In the genomic region with DNA sequence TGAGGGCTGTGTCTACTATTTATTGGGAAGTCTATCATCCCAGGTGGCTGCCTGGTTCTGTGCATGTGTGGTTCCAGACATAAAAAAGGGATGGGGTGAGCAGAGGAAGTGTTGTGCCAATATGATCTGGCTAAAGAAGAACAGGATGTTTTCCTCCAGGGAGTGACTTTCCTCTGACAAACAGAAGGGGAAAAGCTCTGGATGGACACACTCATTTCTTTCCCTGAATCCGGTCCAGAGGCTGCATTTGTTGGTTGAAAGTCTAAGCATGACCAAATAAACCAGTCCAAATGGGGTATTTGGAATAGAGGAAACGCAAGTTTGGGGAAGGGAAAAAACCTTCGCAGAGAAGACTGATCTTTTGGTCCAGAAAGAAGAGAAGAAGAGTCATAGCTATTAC, we compare ENCODE assay signal across 31 cellular contexts. TPM values are rescaled to one million over a fixed set of nuclear protein-coding genes. Genes with fewer than 3 reads are reported as not detected.
"Had no signal": no experiment of that assay in that cellular context is flagged by ENCODE, and none has a peak within 500 bp of the region (broad histone marks: within the 10 kb centered on the region; RNA-seq: fewer than 3 reads in every experiment).

No MANE protein-coding gene starts in this region.

- H3K9ac ChIP-seq: parathyroid adenoma had no signal

- H3K27ac ChIP-seq: neutrophil, ovary, psoas muscle, skin epidermis, spleen, suprapubic skin, thoracic aorta, thyroid gland, tibial nerve, upper lobe of left lung, vagina had no signal

- H3K4me1 ChIP-seq: psoas muscle, spleen, suprapubic skin, thyroid gland, upper lobe of left lung, vagina had no signal

- H3K27me3 ChIP-seq: neutrophil, ovary, suprapubic skin, thyroid gland, tibial nerve, upper lobe of left lung, vagina had no signal

- H3K4me3 ChIP-seq: ovary, psoas muscle, skin epidermis, smooth muscle cell, spleen, suprapubic skin, thoracic aorta, thyroid gland, tibial nerve, upper lobe of left lung, vagina had no signal

- H2AFZ ChIP-seq: parathyroid adenoma had no signal

- H3K9me3 ChIP-seq: neutrophil, ovary, psoas muscle, spleen, suprapubic skin, thoracic aorta, thyroid gland, tibial nerve, upper lobe of left lung, vagina had no signal

- ATAC-seq: naive thymus-derived CD4-positive, alpha-beta T cell; natural killer cell; psoas muscle; right cardiac atrium; sciatic nerve; stimulated activated memory B cell treated with anti-CD40 and anti-IgM and Interleukin-4, amounts not matched to agents 10 μg/mL and 1 μg/mL and 100 μg/mL, for 72 hours; stimulated activated naive CD8-positive, alpha-beta T cell treated with anti-CD3 and anti-CD28 coated beads, Interleukin-15, amount 100 ng/mL, for 72 hours; stimulated activated naive CD8-positive, alpha-beta T cell treated with anti-CD3 and anti-CD28 coated beads, Interleukin-15, Interleukin-2, amounts not matched to agents 100 U/mL and 50 U/mL, for 24 hours had no signal

- DNase-seq: naive thymus-derived CD4-positive, alpha-beta T cell; natural killer cell; occipital lobe; ovary; posterior cingulate gyrus; psoas muscle; right cardiac atrium; spleen; stimulated activated CD4-positive, alpha-beta T cell treated with anti-CD3 and anti-CD28 coated beads, Interleukin-12 subunit alpha, Interleukin-12 subunit beta, amount 100 ng/mL, for 4 hours; stimulated activated CD4-positive, alpha-beta T cell treated with anti-CD3 and anti-CD28 coated beads, Interleukin-1b, Interleukin-23, amount 100 ng/mL, for 48 hours; stimulated activated CD4-positive, alpha-beta T cell treated with anti-CD3 and anti-CD28 coated beads, Interleukin-4, amount 100 ng/mL, for 1 hour; stimulated activated CD4-positive, alpha-beta T cell treated with anti-CD3 and anti-CD28 coated beads, Interleukin-4, amount 100 ng/mL, for 4 hours; stimulated activated CD8-positive, alpha-beta memory T cell treated with anti-CD3 and anti-CD28 coated beads, Interleukin-4, amount 100 ng/mL, for 48 hours; stimulated activated naive CD4-positive, alpha-beta T cell; stimulated activated naive CD8-positive, alpha-beta T cell treated with anti-CD3 and anti-CD28 coated beads, Interleukin-15, amount 100 ng/mL, for 72 hours; stimulated activated naive CD8-positive, alpha-beta T cell treated with anti-CD3 and anti-CD28 coated beads, Interleukin-15, Interleukin-2, amounts not matched to agents 100 U/mL and 50 U/mL, for 24 hours; substantia nigra; thyroid gland; trophoblast cell; upper lobe of left lung had no signal

- H3K36me3 ChIP-seq: neutrophil, ovary, spleen, suprapubic skin, thoracic aorta, thyroid gland, tibial nerve, upper lobe of left lung, vagina had no signal

RNA-seq across cellular contexts. Expression of a gene that starts 12.7 kb away (rescaled TPM):
- total RNA-seq: renal cortical epithelial cell had no signal
